In genomic region chr19:54376610-54377009, GRCh38 we compare ENCODE assay signal across 27 cellular contexts. TPM values are rescaled to one million over a fixed set of nuclear protein-coding genes. Genes with fewer than 3 reads are reported as not detected.
DNase-seq lines count a peak whose midpoint lies in the region; ATAC-seq and TF ChIP-seq lines count a peak whose summit lies in the region.
"Had no signal": no experiment of that assay in that cellular context is flagged by ENCODE, and none has a peak within 500 bp of the region (broad histone marks: within the 10 kb centered on the region; RNA-seq: fewer than 3 reads in every experiment).

No MANE protein-coding gene starts in this region.

- H4K20me1 ChIP-seq in SU-DHL-6 (ENCODE audit: low read depth, low read length): no peaks in the 10 kb centered on the region

- H3K4me1 Mint-ChIP-seq in activated CD4-positive, alpha-beta T cell treated with anti-CD3 and anti-CD28 coated beads, Interleukin-2, amount 10 ng/mL, durations not matched to agents 7 days and 5 days: peaks cover 73% of the 10 kb centered on the region
- peaks cover 77% of the 10 kb centered on the region for H3K4me1 Mint-ChIP-seq in CD4-positive, alpha-beta T cell (ENCODE audit: low read depth)
- peaks cover 50 to 93% (median 80%) of the 10 kb centered on the region in 7 donors for H3K4me1 Mint-ChIP-seq in naive thymus-derived CD4-positive, alpha-beta T cell
- H3K4me1 Mint-ChIP-seq: H9 had no signal

- peaks cover 6% of the 10 kb centered on the region; the same call in 1 of the 2 replicates for H3F3A ChIP-seq in SU-DHL-6 (ENCODE audit: insufficient read depth)

- no peak for DNase-seq in activated CD4-positive, alpha-beta T cell treated with anti-CD3 and anti-CD28 coated beads, Interleukin-2, amount 10 ng/mL, durations not matched to agents 7 days and 5 days
- DNase-seq in activated CD4-positive, alpha-beta T cell treated with anti-CD3 and anti-CD28 coated beads for 1 hour: no peak
- DNase-seq in CD4-positive, alpha-beta T cell: no peak
- DNase-seq in naive thymus-derived CD4-positive, alpha-beta T cell: no peak
- DNase-seq in NCI-H2227 (lab: John Stamatoyannopoulos, UW; ENCODE audit: unreplicated experiment): no peak
- DNase-seq: activated CD4-positive, CD25-positive, alpha-beta regulatory T cell treated with anti-CD3 and anti-CD28 coated beads, Interleukin-2, amount 50 U/mL, for 72 hours; activated effector memory CD4-positive, alpha-beta T cell treated with Interleukin-2 at 50 U/mL for 16 hours; amygdala; BE2C; cortex of kidney; H9; mammary epithelial cell; NCI-H1694; NCI-H2171 treated with DMSO at 0.1 percent for 48 hours; NCI-H526 treated with DMSO at 0.1 percent for 48 hours; retina; SK-N-SH; stimulated activated CD4-positive, alpha-beta T cell treated with anti-CD3 and anti-CD28 coated beads, Interleukin-4, amount 100 ng/mL, for 1 hour; stomach; trophoblast cell had no signal

- no peaks in the 10 kb centered on the region for H3K27me3 ChIP-seq in CD4-positive, alpha-beta T cell (ENCODE audit: control insufficient read depth, insufficient read depth, low read length)
- H3K27me3 ChIP-seq in SU-DHL-6 (ENCODE audit: low read length): no peaks in the 10 kb centered on the region
- H3K27me3 ChIP-seq in naive thymus-derived CD4-positive, alpha-beta T cell (ENCODE audit: control insufficient read depth in 2 of 2, insufficient read depth in 2 of 2, low read length in 2 of 2): no peaks in the 10 kb centered on the region

- no peak overlapping the region for H3K4me3 ChIP-seq in SU-DHL-6 (ENCODE audit: insufficient read depth, low read length, poor library complexity, severe bottlenecking)
- no peak overlapping the region for H3K4me3 ChIP-seq in naive thymus-derived CD4-positive, alpha-beta T cell (ENCODE audit: low read length)
- H3K4me3 ChIP-seq: stomach had no signal

- H3K36me3 ChIP-seq in SU-DHL-6 (ENCODE audit: low read length): no peaks in the 10 kb centered on the region
- no peaks in the 10 kb centered on the region for H3K36me3 ChIP-seq in naive thymus-derived CD4-positive, alpha-beta T cell (ENCODE audit: control insufficient read depth in 2 of 3, insufficient read depth in 3 of 3, low read length in 3 of 3)
- H3K36me3 ChIP-seq: BE2C, stomach had no signal

- H3K9me3 ChIP-seq in CD4-positive, alpha-beta T cell (ENCODE audit: control insufficient read depth, low read length): no peaks in the 10 kb centered on the region
- H3K9me3 ChIP-seq in SU-DHL-6 (ENCODE audit: insufficient read depth, low read length): no peaks in the 10 kb centered on the region
- no peaks in the 10 kb centered on the region for H3K9me3 ChIP-seq in naive thymus-derived CD4-positive, alpha-beta T cell (ENCODE audit: control insufficient read depth in 2 of 3, low read length in 3 of 3)
- H3K9me3 ChIP-seq: BE2C, SK-N-SH, stomach had no signal

- no peak overlapping the region for H3K27ac ChIP-seq in CD4-positive, alpha-beta T cell (ENCODE audit: low read depth, low read length)
- peak overlapping the region; percentile 20; the same call in 1 of the 2 replicates for H3K27ac ChIP-seq in SU-DHL-6 (ENCODE audit: low read depth, low read length)
- no peak overlapping the region for H3K27ac ChIP-seq in naive thymus-derived CD4-positive, alpha-beta T cell (ENCODE audit: low read depth, low read length)
- H3K27ac ChIP-seq: KMS-11, RWPE1 had no signal

- ATAC-seq in CD4-positive, alpha-beta T cell (ENCODE audit: poor library complexity): no peak
- no peak for ATAC-seq in naive thymus-derived CD4-positive, alpha-beta T cell
- ATAC-seq in HG03469 (IDR thresholded peaks at IDR 0.05; ENCODE audit: unreplicated experiment): no peak
- ATAC-seq in HG03025 (IDR thresholded peaks at IDR 0.05; ENCODE audit: low FRiP score, unreplicated experiment): no peak

- intact Hi-C loops in CD4-positive, alpha-beta T cell (cut with DNase I, micrococcal nuclease): no loop called here
- intact Hi-C loops in naive thymus-derived CD4-positive, alpha-beta T cell (cut with micrococcal nuclease): loop anchor here in 1 of 2 donors (10.0 kb wide), 1 partner anchor 512 kb away; the partner anchor contains the start of gene MYADM

- peaks cover 10% of the 10 kb centered on the region for H3K36me3 Mint-ChIP-seq in activated CD4-positive, alpha-beta T cell treated with anti-CD3 and anti-CD28 coated beads, Interleukin-2, amount 10 ng/mL, durations not matched to agents 7 days and 5 days (ENCODE audit: low read depth)
- no peaks in the 10 kb centered on the region for H3K36me3 Mint-ChIP-seq in CD4-positive, alpha-beta T cell (ENCODE audit: low read depth)
- H3K36me3 Mint-ChIP-seq in naive thymus-derived CD4-positive, alpha-beta T cell: peaks cover 0 to 34% (median 0%) of the 10 kb centered on the region in 5 donors

- CTCF ChIA-PET in activated CD4-positive, alpha-beta T cell treated with anti-CD3 and anti-CD28 coated beads, Interleukin-2, amount 10 ng/mL, durations not matched to agents 7 days and 5 days (lab: Charles Lee): interaction anchor here (0.9 to 1.2 kb wide), 3 partner anchors 12 to 22 kb away, joined by 3 to 4 read pairs (median 3); no protein-coding TSS in a partner anchor
- CTCF ChIA-PET in CD4-positive, alpha-beta T cell (lab: Charles Lee): no interaction called here
- CTCF ChIA-PET in naive thymus-derived CD4-positive, alpha-beta T cell (lab: Charles Lee): no interaction called here

- no peak overlapping the region for H3K4me2 ChIP-seq in SU-DHL-6 (ENCODE audit: low read depth, low read length, poor library complexity, severe bottlenecking)
- H3K4me2 ChIP-seq: KMS-11, SK-N-SH had no signal

- H3K27me3 Mint-ChIP-seq in activated CD4-positive, alpha-beta T cell treated with anti-CD3 and anti-CD28 coated beads, Interleukin-2, amount 10 ng/mL, durations not matched to agents 7 days and 5 days: peaks cover 48% of the 10 kb centered on the region
- H3K27me3 Mint-ChIP-seq in CD4-positive, alpha-beta T cell: peaks cover 13% of the 10 kb centered on the region
- peaks cover 0 to 44% (median 0%) of the 10 kb centered on the region in 5 donors for H3K27me3 Mint-ChIP-seq in naive thymus-derived CD4-positive, alpha-beta T cell

- H3K4me3 Mint-ChIP-seq in activated CD4-positive, alpha-beta T cell treated with anti-CD3 and anti-CD28 coated beads, Interleukin-2, amount 10 ng/mL, durations not matched to agents 7 days and 5 days: peak overlapping the region; percentile 25
- H3K4me3 Mint-ChIP-seq in CD4-positive, alpha-beta T cell: peak overlapping the region; percentile 9
- H3K4me3 Mint-ChIP-seq in naive thymus-derived CD4-positive, alpha-beta T cell: peak overlapping the region in 9 of 10 donors; percentile 20 to 72 (median 56)
- H3K4me3 Mint-ChIP-seq: H9 had no signal

- peaks cover 42 to 71% of the 10 kb centered on the region in 2 donors for H3K4me1 ChIP-seq in naive thymus-derived CD4-positive, alpha-beta T cell (ENCODE audit: control insufficient read depth in 2 of 2, insufficient read depth in 2 of 2, low read length in 2 of 2)
- H3K4me1 ChIP-seq: BE2C had no signal

- no peaks in the 10 kb centered on the region for H3K79me2 ChIP-seq in SU-DHL-6 (ENCODE audit: insufficient read depth, low read length)

- H3K9me3 Mint-ChIP-seq in activated CD4-positive, alpha-beta T cell treated with anti-CD3 and anti-CD28 coated beads, Interleukin-2, amount 10 ng/mL, durations not matched to agents 7 days and 5 days: peaks cover 14% of the 10 kb centered on the region
- no peaks in the 10 kb centered on the region for H3K9me3 Mint-ChIP-seq in CD4-positive, alpha-beta T cell
- peaks cover 0 to 18% (median 1%) of the 10 kb centered on the region in 11 donors for H3K9me3 Mint-ChIP-seq in naive thymus-derived CD4-positive, alpha-beta T cell

- H3K27ac Mint-ChIP-seq in activated CD4-positive, alpha-beta T cell treated with anti-CD3 and anti-CD28 coated beads, Interleukin-2, amount 10 ng/mL, durations not matched to agents 7 days and 5 days: peak overlapping the region; percentile 73
- no peak overlapping the region for H3K27ac Mint-ChIP-seq in CD4-positive, alpha-beta T cell
- peak overlapping the region in 8 of 9 donors; percentile 1 to 79 (median 73) for H3K27ac Mint-ChIP-seq in naive thymus-derived CD4-positive, alpha-beta T cell
- H3K27ac Mint-ChIP-seq: H9 had no signal

- H2AFZ ChIP-seq in SU-DHL-6 (ENCODE audit: low read depth, low read length, severe bottlenecking): no peak overlapping the region

- TF ChIP-seq CTCF in CD4-positive, alpha-beta T cell (IDR thresholded peaks at IDR 0.05): no peak
- no peak for TF ChIP-seq CTCF in SU-DHL-6 (IDR thresholded peaks at IDR 0.05; ENCODE audit: insufficient read depth, low read length, poor library complexity, severe bottlenecking)

- H3K9ac ChIP-seq in SU-DHL-6 (ENCODE audit: low read length): no peak overlapping the region
- H3K9ac ChIP-seq: KMS-11, SK-N-SH had no signal

- H3K9me2 ChIP-seq in SU-DHL-6 (replicated peaks; ENCODE audit: insufficient read depth, low read length): no peaks in the 10 kb centered on the region
- H3K9me2 ChIP-seq: SK-N-SH had no signal

- POLR2A ChIA-PET in activated CD4-positive, alpha-beta T cell treated with anti-CD3 and anti-CD28 coated beads, Interleukin-2, amount 10 ng/mL, durations not matched to agents 7 days and 5 days (lab: Charles Lee): no interaction called here
- POLR2A ChIA-PET in CD4-positive, alpha-beta T cell (lab: Charles Lee): interaction anchor here (1.9 kb wide), 1 partner anchor 12 kb away, joined by 8 read pairs; no protein-coding TSS in a partner anchor
- POLR2A ChIA-PET in naive thymus-derived CD4-positive, alpha-beta T cell (lab: Charles Lee): interaction anchor here (0.8 to 1.8 kb wide), 4 partner anchors 9 to 1278 kb away, joined by 3 to 7 read pairs (median 4); partner anchors contain the start of gene LAIR1

RNA-seq across cellular contexts. Expression of gene LAIR1, which starts 11.9 kb away (rescaled TPM):
- total RNA-seq in activated CD4-positive, alpha-beta T cell treated with anti-CD3 and anti-CD28 coated beads, Interleukin-2, amount 10 ng/mL, durations not matched to agents 7 days and 5 days: 10 to 100 TPM; 54.0 to 59.3 TPM
- 10 to 100 TPM; 12.3 to 14.4 TPM for total RNA-seq in CD4-positive, alpha-beta T cell
- 10 to 100 TPM; 47.0 to 92.3 (median 82.3) TPM for total RNA-seq in naive thymus-derived CD4-positive, alpha-beta T cell
- polyA plus RNA-seq in naive thymus-derived CD4-positive, alpha-beta T cell: 10 to 100 TPM; 48.6 to 98.1 TPM
- total RNA-seq: bronchial epithelial cell, fibroblast of lung, H9, mammary epithelial cell had no signal
- polyA plus RNA-seq: fibroblast of lung, mammary epithelial cell, SK-N-SH had no signal

RNA-seq across cellular contexts. Expression of gene LILRA4, which starts 37.6 kb away (rescaled TPM):
- total RNA-seq in activated CD4-positive, alpha-beta T cell treated with anti-CD3 and anti-CD28 coated beads, Interleukin-2, amount 10 ng/mL, durations not matched to agents 7 days and 5 days: not detected
- under 1 TPM; 0.47 to 0.52 TPM for total RNA-seq in CD4-positive, alpha-beta T cell
- 1 to 10 TPM in 2 of 5 experiments, not detected in 3; 3.5 to 8.9 TPM for total RNA-seq in naive thymus-derived CD4-positive, alpha-beta T cell
- not detected for polyA plus RNA-seq in naive thymus-derived CD4-positive, alpha-beta T cell
- total RNA-seq: bronchial epithelial cell, fibroblast of lung, H9, mammary epithelial cell, stomach had no signal
- polyA plus RNA-seq: fibroblast of lung, mammary epithelial cell, SK-N-SH, stomach had no signal

RNA-seq across cellular contexts. Expression of gene TTYH1, which starts 38.7 kb away (rescaled TPM):
- total RNA-seq in activated CD4-positive, alpha-beta T cell treated with anti-CD3 and anti-CD28 coated beads, Interleukin-2, amount 10 ng/mL, durations not matched to agents 7 days and 5 days: 1 to 10 TPM in 1 of 2 experiments, under 1 TPM in 1; 0.72 to 1.2 TPM
- total RNA-seq in CD4-positive, alpha-beta T cell: not detected
- 1 to 10 TPM in 1 of 5 experiments, under 1 TPM in 1, not detected in 3; 0.10 to 1.8 TPM for total RNA-seq in naive thymus-derived CD4-positive, alpha-beta T cell
- polyA plus RNA-seq in naive thymus-derived CD4-positive, alpha-beta T cell: under 1 TPM; 0.23 to 0.40 TPM
- total RNA-seq: bronchial epithelial cell, fibroblast of lung had no signal
- polyA plus RNA-seq: fibroblast of lung, mammary epithelial cell had no signal
